Comparison of ENCODE assay signal across 1 cellular context in genomic region chr10:27099916-27100799, GRCh38.
TF ChIP-seq lines count a peak whose summit lies in the region.

TSS of gene ANKRD26 (minus strand) at chr10:27100494. CDS start at chr10:27100326, 168 bp downstream.

TF ChIP-seq in K562, 482 proteins besides CTCF, POLR2A, EP300 and RAD21 (continued from another document and continues in another):
- TF ChIP-seq, protein P1, sequence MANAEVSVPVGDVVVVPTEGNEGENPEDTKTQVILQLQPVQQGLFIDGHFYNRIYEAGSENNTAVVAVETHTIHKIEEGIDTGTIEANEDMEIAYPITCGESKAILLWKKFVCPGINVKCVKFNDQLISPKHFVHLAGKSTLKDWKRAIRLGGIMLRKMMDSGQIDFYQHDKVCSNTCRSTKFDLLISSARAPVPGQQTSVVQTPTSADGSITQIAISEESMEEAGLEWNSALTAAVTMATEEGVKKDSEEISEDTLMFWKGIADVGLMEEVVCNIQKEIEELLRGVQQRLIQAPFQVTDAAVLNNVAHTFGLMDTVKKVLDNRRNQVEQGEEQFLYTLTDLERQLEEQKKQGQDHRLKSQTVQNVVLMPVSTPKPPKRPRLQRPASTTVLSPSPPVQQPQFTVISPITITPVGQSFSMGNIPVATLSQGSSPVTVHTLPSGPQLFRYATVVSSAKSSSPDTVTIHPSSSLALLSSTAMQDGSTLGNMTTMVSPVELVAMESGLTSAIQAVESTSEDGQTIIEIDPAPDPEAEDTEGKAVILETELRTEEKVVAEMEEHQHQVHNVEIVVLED (CRISPR knock-in tag; IDR thresholded peaks at IDR 0.05): peak; percentile 38
- TF ChIP-seq PRPF4 (IDR thresholded peaks at IDR 0.05; ENCODE audit: insufficient read depth, low read depth, low read length, poor library complexity, severe bottlenecking) (no peak), ZNF134 (CRISPR knock-in tag; conservative IDR thresholded peaks at IDR 0.05) (no peak), SMAD2 (IDR thresholded peaks at IDR 0.05; ENCODE audit: low read depth, low read length) (no peak), ZNF75A (CRISPR knock-in tag; IDR thresholded peaks at IDR 0.05) (no peak), PATZ1 (CRISPR knock-in tag; IDR thresholded peaks at IDR 0.05; ENCODE audit: borderline replicate concordance) (no peak), EHMT2 (IDR thresholded peaks at IDR 0.05) (no peak), POLR2AphosphoS5 (IDR thresholded peaks at IDR 0.05; ENCODE audit: control insufficient read depth, insufficient read depth, low read depth, low read length) (peak; percentile 88; the same call in 1 of the 2 replicates), POLR2G (IDR thresholded peaks at IDR 0.05; ENCODE audit: low read depth, low read length) (peak; percentile 87), SMARCB1 (IDR thresholded peaks at IDR 0.05; ENCODE audit: insufficient read length, low read depth) (no peak), ZNF174 (CRISPR knock-in tag; IDR thresholded peaks at IDR 0.05) (no peak), IFI16 (CRISPR knock-in tag; IDR thresholded peaks at IDR 0.05) (no peak), RNF2 (IDR thresholded peaks at IDR 0.05) (peak; percentile 43; the same call in 1 of the 2 replicates), ZSCAN29 (IDR thresholded peaks at IDR 0.05) (no peak), CAMTA2 (CRISPR knock-in tag; conservative IDR thresholded peaks at IDR 0.05) (no peak), NR2F6 (CRISPR knock-in tag; IDR thresholded peaks at IDR 0.05) (no peak), MYNN (IDR thresholded peaks at IDR 0.05) (no peak), MYNN (CRISPR knock-in tag; IDR thresholded peaks at IDR 0.05) (no peak), ZNF717 (CRISPR knock-in tag; IDR thresholded peaks at IDR 0.05) (no peak), PCBP2 (IDR thresholded peaks at IDR 0.05; ENCODE audit: low read depth, low read length, poor library complexity, severe bottlenecking) (no peak), ZNF561 (CRISPR knock-in tag; conservative IDR thresholded peaks at IDR 0.05) (no peak), NR1H2 (CRISPR knock-in tag; IDR thresholded peaks at IDR 0.05) (no peak), MECOM (CRISPR knock-in tag; IDR thresholded peaks at IDR 0.05) (no peak), ASH1L (IDR thresholded peaks at IDR 0.05; ENCODE audit: borderline replicate concordance, low read depth, partially characterized antibody) (no peak), HLTF (IDR thresholded peaks at IDR 0.05) (no peak), ZNF436 (CRISPR knock-in tag; IDR thresholded peaks at IDR 0.05) (no peak), CHAMP1 (IDR thresholded peaks at IDR 0.05) (no peak), KLF6 (CRISPR knock-in tag; IDR thresholded peaks at IDR 0.05; ENCODE audit: borderline replicate concordance) (no peak), ZNF316 (IDR thresholded peaks at IDR 0.05) (no peak), PURB (CRISPR knock-in tag; IDR thresholded peaks at IDR 0.05; ENCODE audit: low read depth) (no peak), DNMT1 (IDR thresholded peaks at IDR 0.05) (no peak), TAF7 (tag; IDR thresholded peaks at IDR 0.05) (0 out of 2 replicates have a peak, but pooled peaks have one; percentile 40), HDGF (IDR thresholded peaks at IDR 0.05) (no peak), PKNOX1 (IDR thresholded peaks at IDR 0.05) (peak; percentile 57; the same call in 1 of the 2 replicates), NFIX (CRISPR knock-in tag; IDR thresholded peaks at IDR 0.05; ENCODE audit: low read depth) (no peak), PHTF2 (CRISPR knock-in tag; IDR thresholded peaks at IDR 0.05) (no peak), SIN3B (IDR thresholded peaks at IDR 0.05; ENCODE audit: low read depth) (no peak), SAFB (IDR thresholded peaks at IDR 0.05; ENCODE audit: borderline replicate concordance, low read depth, low read length) (no peak), RHOXF2B (CRISPR knock-in tag; conservative IDR thresholded peaks at IDR 0.05) (0 out of 2 replicates have a peak, but pooled peaks have one; percentile 30), ELF1 (tag; IDR thresholded peaks at IDR 0.05) (no peak), PHF8 (IDR thresholded peaks at IDR 0.05; ENCODE audit: borderline replicate concordance, low read length) (peak; percentile 93), REST (CRISPR knock-in tag; IDR thresholded peaks at IDR 0.05; ENCODE audit: low read depth) (no peak), ZNF239 (CRISPR knock-in tag; IDR thresholded peaks at IDR 0.05) (no peak), JUN (IDR thresholded peaks at IDR 0.05; ENCODE audit: borderline replicate concordance, low read depth, low read length) (no peak), JUN (CRISPR knock-in tag; IDR thresholded peaks at IDR 0.05; ENCODE audit: borderline replicate concordance) (no peak), NFE2L1 (tag; IDR thresholded peaks at IDR 0.05; ENCODE audit: borderline replicate concordance, low read depth) (no peak), CTBP1 (IDR thresholded peaks at IDR 0.05; ENCODE audit: borderline replicate concordance) (peak; percentile 37; the same call in 1 of the 2 replicates), NEUROD1 (IDR thresholded peaks at IDR 0.05; ENCODE audit: borderline replicate concordance, low read depth, low read length, partially characterized antibody) (no peak)
- TF ChIP-seq, protein P2, sequence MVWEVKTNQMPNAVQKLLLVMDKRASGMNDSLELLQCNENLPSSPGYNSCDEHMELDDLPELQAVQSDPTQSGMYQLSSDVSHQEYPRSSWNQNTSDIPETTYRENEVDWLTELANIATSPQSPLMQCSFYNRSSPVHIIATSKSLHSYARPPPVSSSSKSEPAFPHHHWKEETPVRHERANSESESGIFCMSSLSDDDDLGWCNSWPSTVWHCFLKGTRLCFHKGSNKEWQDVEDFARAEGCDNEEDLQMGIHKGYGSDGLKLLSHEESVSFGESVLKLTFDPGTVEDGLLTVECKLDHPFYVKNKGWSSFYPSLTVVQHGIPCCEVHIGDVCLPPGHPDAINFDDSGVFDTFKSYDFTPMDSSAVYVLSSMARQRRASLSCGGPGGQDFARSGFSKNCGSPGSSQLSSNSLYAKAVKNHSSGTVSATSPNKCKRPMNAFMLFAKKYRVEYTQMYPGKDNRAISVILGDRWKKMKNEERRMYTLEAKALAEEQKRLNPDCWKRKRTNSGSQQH (CRISPR knock-in tag; IDR thresholded peaks at IDR 0.05): no peak
- TF ChIP-seq, protein P3, sequence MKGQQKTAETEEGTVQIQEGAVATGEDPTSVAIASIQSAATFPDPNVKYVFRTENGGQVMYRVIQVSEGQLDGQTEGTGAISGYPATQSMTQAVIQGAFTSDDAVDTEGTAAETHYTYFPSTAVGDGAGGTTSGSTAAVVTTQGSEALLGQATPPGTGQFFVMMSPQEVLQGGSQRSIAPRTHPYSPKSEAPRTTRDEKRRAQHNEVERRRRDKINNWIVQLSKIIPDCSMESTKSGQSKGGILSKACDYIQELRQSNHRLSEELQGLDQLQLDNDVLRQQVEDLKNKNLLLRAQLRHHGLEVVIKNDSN (CRISPR knock-in tag; IDR thresholded peaks at IDR 0.05): no peak
- TF ChIP-seq, protein P4, sequence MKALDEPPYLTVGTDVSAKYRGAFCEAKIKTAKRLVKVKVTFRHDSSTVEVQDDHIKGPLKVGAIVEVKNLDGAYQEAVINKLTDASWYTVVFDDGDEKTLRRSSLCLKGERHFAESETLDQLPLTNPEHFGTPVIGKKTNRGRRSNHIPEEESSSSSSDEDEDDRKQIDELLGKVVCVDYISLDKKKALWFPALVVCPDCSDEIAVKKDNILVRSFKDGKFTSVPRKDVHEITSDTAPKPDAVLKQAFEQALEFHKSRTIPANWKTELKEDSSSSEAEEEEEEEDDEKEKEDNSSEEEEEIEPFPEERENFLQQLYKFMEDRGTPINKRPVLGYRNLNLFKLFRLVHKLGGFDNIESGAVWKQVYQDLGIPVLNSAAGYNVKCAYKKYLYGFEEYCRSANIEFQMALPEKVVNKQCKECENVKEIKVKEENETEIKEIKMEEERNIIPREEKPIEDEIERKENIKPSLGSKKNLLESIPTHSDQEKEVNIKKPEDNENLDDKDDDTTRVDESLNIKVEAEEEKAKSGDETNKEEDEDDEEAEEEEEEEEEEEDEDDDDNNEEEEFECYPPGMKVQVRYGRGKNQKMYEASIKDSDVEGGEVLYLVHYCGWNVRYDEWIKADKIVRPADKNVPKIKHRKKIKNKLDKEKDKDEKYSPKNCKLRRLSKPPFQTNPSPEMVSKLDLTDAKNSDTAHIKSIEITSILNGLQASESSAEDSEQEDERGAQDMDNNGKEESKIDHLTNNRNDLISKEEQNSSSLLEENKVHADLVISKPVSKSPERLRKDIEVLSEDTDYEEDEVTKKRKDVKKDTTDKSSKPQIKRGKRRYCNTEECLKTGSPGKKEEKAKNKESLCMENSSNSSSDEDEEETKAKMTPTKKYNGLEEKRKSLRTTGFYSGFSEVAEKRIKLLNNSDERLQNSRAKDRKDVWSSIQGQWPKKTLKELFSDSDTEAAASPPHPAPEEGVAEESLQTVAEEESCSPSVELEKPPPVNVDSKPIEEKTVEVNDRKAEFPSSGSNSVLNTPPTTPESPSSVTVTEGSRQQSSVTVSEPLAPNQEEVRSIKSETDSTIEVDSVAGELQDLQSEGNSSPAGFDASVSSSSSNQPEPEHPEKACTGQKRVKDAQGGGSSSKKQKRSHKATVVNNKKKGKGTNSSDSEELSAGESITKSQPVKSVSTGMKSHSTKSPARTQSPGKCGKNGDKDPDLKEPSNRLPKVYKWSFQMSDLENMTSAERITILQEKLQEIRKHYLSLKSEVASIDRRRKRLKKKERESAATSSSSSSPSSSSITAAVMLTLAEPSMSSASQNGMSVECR (CRISPR knock-in tag; IDR thresholded peaks at IDR 0.05): 0 out of 2 replicates have a peak, but pooled peaks have one; percentile 8
- TF ChIP-seq, protein P5, sequence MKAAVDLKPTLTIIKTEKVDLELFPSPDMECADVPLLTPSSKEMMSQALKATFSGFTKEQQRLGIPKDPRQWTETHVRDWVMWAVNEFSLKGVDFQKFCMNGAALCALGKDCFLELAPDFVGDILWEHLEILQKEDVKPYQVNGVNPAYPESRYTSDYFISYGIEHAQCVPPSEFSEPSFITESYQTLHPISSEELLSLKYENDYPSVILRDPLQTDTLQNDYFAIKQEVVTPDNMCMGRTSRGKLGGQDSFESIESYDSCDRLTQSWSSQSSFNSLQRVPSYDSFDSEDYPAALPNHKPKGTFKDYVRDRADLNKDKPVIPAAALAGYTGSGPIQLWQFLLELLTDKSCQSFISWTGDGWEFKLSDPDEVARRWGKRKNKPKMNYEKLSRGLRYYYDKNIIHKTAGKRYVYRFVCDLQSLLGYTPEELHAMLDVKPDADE (conservative IDR thresholded peaks at IDR 0.05; ENCODE audit: control insufficient read depth, low read depth, low read length): no peak
